8 cellular contexts compared by ENCODE assay signal in the genomic region with DNA sequence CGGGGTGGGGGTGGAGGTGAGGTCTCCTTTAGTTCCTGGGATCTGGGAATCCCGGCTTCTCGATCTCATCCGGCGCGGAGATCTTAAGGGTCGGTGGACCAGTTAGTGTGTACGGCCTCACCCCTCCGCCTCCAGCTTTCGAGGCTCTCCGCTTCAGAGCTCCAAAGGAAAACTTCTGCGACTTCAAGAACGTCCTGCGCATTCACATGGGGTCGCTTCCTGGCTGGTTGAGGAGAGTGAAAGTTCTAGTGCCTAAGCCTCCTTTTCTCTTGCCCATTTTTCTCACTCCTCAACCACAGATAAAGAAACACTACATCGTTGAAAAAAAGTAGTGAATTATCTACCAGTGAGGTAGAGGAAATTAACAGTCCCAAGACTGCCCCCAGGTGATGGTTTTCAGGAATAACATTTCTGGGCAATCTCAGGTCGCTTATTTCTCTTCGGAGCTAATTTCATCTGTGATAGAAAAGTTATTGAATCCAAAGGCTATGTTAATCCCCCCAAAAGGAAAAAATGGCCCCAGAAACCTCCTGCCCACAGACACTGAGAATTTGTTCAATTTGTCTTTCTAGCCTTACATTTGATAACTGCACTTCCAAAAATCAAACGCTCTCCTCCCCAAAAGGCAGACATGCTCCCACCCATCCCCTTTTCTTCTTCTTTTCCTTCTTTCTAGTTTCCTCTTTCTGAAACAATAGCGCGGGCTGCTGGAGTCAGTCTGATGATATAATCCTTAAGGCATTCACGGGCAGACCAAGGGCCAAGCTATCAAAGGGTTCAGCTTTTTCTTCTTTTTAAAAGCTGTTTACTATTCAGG. TPM values are rescaled to one million over a fixed set of nuclear protein-coding genes. Genes with fewer than 3 reads are reported as not detected.
A peak's percentile ranks its signal among the peaks of the same experiment; 100 is the strongest.
DNase-seq lines count a peak whose midpoint lies in the region; ATAC-seq, FAIRE-seq and TF ChIP-seq lines count a peak whose summit lies in the region.

No MANE protein-coding gene starts in this region.

- peaks cover 7% of the 10 kb centered on the region for H3K9me3 ChIP-seq in trophoblast cell (ENCODE audit: insufficient read depth, low read depth, low read length)

- peak overlapping the region; percentile 80 for H2AFZ ChIP-seq in trophoblast cell (ENCODE audit: insufficient read depth, low read length, poor library complexity)

- H3K27me3 ChIP-seq in trophoblast cell (ENCODE audit: insufficient read depth, low read length): peaks cover 36% of the 10 kb centered on the region

- DNase-seq in H54 (ENCODE audit: insufficient read length, low spot score) (peak; percentile 39), NCI-H2029 (lab: John Stamatoyannopoulos, UW) (peak; percentile 11), glutamatergic neuron (no peak), trophoblast cell (peak in 1 of 2 donors; percentile 56), mesenteric fat pad (ENCODE audit: low spot score) (no peak)
- no peak for DNase-seq in activated CD8-positive, alpha-beta T cell treated with anti-CD3 and anti-CD28 coated beads for 36 hours

- POLR2A ChIA-PET in activated CD8-positive, alpha-beta T cell treated with anti-CD3 and anti-CD28 coated beads for 36 hours (lab: Charles Lee): no interaction called here

- H4K12ac ChIP-seq in trophoblast cell (ENCODE audit: low read depth, low read length): no peak overlapping the region

- peaks cover 2% of the 10 kb centered on the region for H3K79me2 ChIP-seq in trophoblast cell (ENCODE audit: control insufficient read depth, insufficient read depth, low read length, poor library complexity)

- H3K79me1 ChIP-seq in trophoblast cell (ENCODE audit: low read length): peaks cover 11% of the 10 kb centered on the region

- no CpG with 5 or more reads among the region's 22 CpGs for WGBS in trophoblast cell (ENCODE audit: extremely low coverage, insufficient coverage, insufficient read length)

- H4K8ac ChIP-seq in trophoblast cell (ENCODE audit: low read depth, low read length): peak overlapping the region; percentile 81

- peaks cover 23 to 25% of the 10 kb centered on the region in 2 experiments for H3K4me1 ChIP-seq in trophoblast cell (ENCODE audit: control insufficient read depth in 1 of 2, insufficient read depth in 2 of 2, low read length in 2 of 2)

- H3K27ac ChIP-seq in trophoblast cell (ENCODE audit: low read depth, low read length): peak overlapping the region; percentile 75

- no peak overlapping the region for H3K9ac ChIP-seq in trophoblast cell (ENCODE audit: low read length)

- peak overlapping the region; percentile 52 for H3K18ac ChIP-seq in trophoblast cell (ENCODE audit: low read length)

- peaks cover 10% of the 10 kb centered on the region for H3K4me1 Mint-ChIP-seq in activated CD8-positive, alpha-beta T cell treated with anti-CD3 and anti-CD28 coated beads for 36 hours (ENCODE audit: low read depth)
- H3K4me1 Mint-ChIP-seq in glutamatergic neuron (ENCODE audit: low read depth, unreplicated experiment): no peaks in the 10 kb centered on the region

- intact Hi-C loops in activated CD8-positive, alpha-beta T cell treated with anti-CD3 and anti-CD28 coated beads for 36 hours (cut with micrococcal nuclease): loop anchor here (5.0 kb wide), 1 partner anchor 856 kb away; no protein-coding TSS in a partner anchor

- peaks cover 24% of the 10 kb centered on the region for H3K36me3 Mint-ChIP-seq in activated CD8-positive, alpha-beta T cell treated with anti-CD3 and anti-CD28 coated beads for 36 hours (ENCODE audit: low read depth)
- no peaks in the 10 kb centered on the region for H3K36me3 Mint-ChIP-seq in glutamatergic neuron (ENCODE audit: unreplicated experiment)

- peak overlapping the region; percentile 35 for H2BK5ac ChIP-seq in trophoblast cell (ENCODE audit: low read depth, low read length, poor library complexity)

- no peak for TF ChIP-seq POLR2A in H54 (IDR thresholded peaks at IDR 0.05; ENCODE audit: low read depth, low read length)

- no peaks in the 10 kb centered on the region for H3K36me3 ChIP-seq in trophoblast cell (ENCODE audit: control insufficient read depth in 1 of 2, insufficient read depth in 2 of 2, low read length in 2 of 2)

- H2AK5ac ChIP-seq in trophoblast cell (ENCODE audit: low read length): no peak overlapping the region

- peak overlapping the region; percentile 71 for H4K91ac ChIP-seq in trophoblast cell (ENCODE audit: low read depth, low read length)

- peak overlapping the region; percentile 74 for H2BK120ac ChIP-seq in trophoblast cell (ENCODE audit: insufficient read depth, low read length, poor library complexity)

- peaks cover 9% of the 10 kb centered on the region for H3K9me3 Mint-ChIP-seq in activated CD8-positive, alpha-beta T cell treated with anti-CD3 and anti-CD28 coated beads for 36 hours
- peaks cover 8% of the 10 kb centered on the region for H3K9me3 Mint-ChIP-seq in glutamatergic neuron (ENCODE audit: unreplicated experiment)

- H3K4me2 ChIP-seq in trophoblast cell (ENCODE audit: low read length): peak overlapping the region; percentile 58

- peak overlapping the region; percentile 31 for H3K14ac ChIP-seq in trophoblast cell (ENCODE audit: low read length)

- CTCF ChIA-PET in activated CD8-positive, alpha-beta T cell treated with anti-CD3 and anti-CD28 coated beads for 36 hours (lab: Charles Lee): interaction anchor here (0.7 to 2.2 kb wide), 11 partner anchors 9 to 854 kb away, joined by 3 to 13 read pairs (median 3); no protein-coding TSS in a partner anchor

- H3K4ac ChIP-seq in trophoblast cell (ENCODE audit: low read depth, low read length): peak overlapping the region; percentile 12

- peak; percentile 39 for ATAC-seq in activated CD8-positive, alpha-beta T cell treated with anti-CD3 and anti-CD28 coated beads for 36 hours
- ATAC-seq in GM19455 (IDR thresholded peaks at IDR 0.05; ENCODE audit: unreplicated experiment): no peak

- no peak overlapping the region for H3K23ac ChIP-seq in trophoblast cell (ENCODE audit: low read length)

- peaks cover 72% of the 10 kb centered on the region for H3K27me3 Mint-ChIP-seq in activated CD8-positive, alpha-beta T cell treated with anti-CD3 and anti-CD28 coated beads for 36 hours
- H3K27me3 Mint-ChIP-seq in glutamatergic neuron (ENCODE audit: unreplicated experiment): peaks cover 21% of the 10 kb centered on the region

- H3K4me3 Mint-ChIP-seq in activated CD8-positive, alpha-beta T cell treated with anti-CD3 and anti-CD28 coated beads for 36 hours: peak overlapping the region; percentile 23
- peak overlapping the region; percentile 74 for H3K4me3 Mint-ChIP-seq in glutamatergic neuron (ENCODE audit: unreplicated experiment)

- FAIRE-seq in G401.6 (lab: Jason Lieb, UNC) (peak; percentile 76), H54 (lab: Jason Lieb, UNC) (no peak)

- TF ChIP-seq CTCF in activated CD8-positive, alpha-beta T cell treated with anti-CD3 and anti-CD28 coated beads for 36 hours (IDR thresholded peaks at IDR 0.05): peak; percentile 51
- TF ChIP-seq CTCF in glutamatergic neuron (IDR thresholded peaks at IDR 0.05; ENCODE audit: partially characterized antibody, unreplicated experiment): peak; percentile 69

- no peak overlapping the region for H3K27ac Mint-ChIP-seq in activated CD8-positive, alpha-beta T cell treated with anti-CD3 and anti-CD28 coated beads for 36 hours
- no peak overlapping the region for H3K27ac Mint-ChIP-seq in glutamatergic neuron (ENCODE audit: unreplicated experiment)

- H3K4me3 ChIP-seq in trophoblast cell (ENCODE audit: low read depth, low read length): no peak overlapping the region

- H2BK12ac ChIP-seq in trophoblast cell (ENCODE audit: low read length): peak overlapping the region; percentile 87

RNA-seq across cellular contexts. Expression of gene TBX15, which starts 20.5 kb away (rescaled TPM):
- not detected for total RNA-seq in activated CD8-positive, alpha-beta T cell treated with anti-CD3 and anti-CD28 coated beads for 36 hours
- total RNA-seq in glutamatergic neuron (ENCODE audit: unreplicated experiment): 0.69 TPM
- 0.83 and 1.0 TPM in 2 replicates for polyA plus RNA-seq in trophoblast cell (2013)
- total RNA-seq in mesenteric fat pad: 10.4 TPM

Comparison
In these comparisons a context has a peak if more than half of its experiments do, and no peak if none do; other contexts are left out.
1. DNase-seq: peak in H54 (single experiment) and NCI-H2029 (single experiment); none in activated CD8-positive, alpha-beta T cell treated with anti-CD3 and anti-CD28 coated beads for 36 hours (single experiment), glutamatergic neuron (single experiment) and mesenteric fat pad (single experiment).